In genomic region chr9:73152953-73153352, GRCh38 we compare ENCODE assay signal across 8 cellular contexts.
DNase-seq lines count a peak whose midpoint lies in the region; ATAC-seq and TF ChIP-seq lines count a peak whose summit lies in the region.

No MANE protein-coding gene starts in this region.

- DNase-seq in AML-193 (lab: John Stamatoyannopoulos, UW) = peak; percentile 80 to 90
- DNase-seq in brain microvascular endothelial cell = no peak
- no peak for DNase-seq in NCI-H526 (lab: John Stamatoyannopoulos, UW)
- DNase-seq in cortex of kidney (lab: John Stamatoyannopoulos, UW) = no peak
- DNase-seq in NCI-H1105 (lab: John Stamatoyannopoulos, UW) = no peak

- H3K4me3 Mint-ChIP-seq in nephron = peak overlapping the region; percentile 57 to 63 (median 63)

- no peaks in the 10 kb centered on the region for H3K27me3 Mint-ChIP-seq in nephron (ENCODE audit: low read depth)

- H3K36me3 Mint-ChIP-seq in nephron (ENCODE audit: low read depth) = no peaks in the 10 kb centered on the region

- peaks cover 11% of the 10 kb centered on the region for H3K36me3 ChIP-seq in brain microvascular endothelial cell (replicated peaks)

- in situ Hi-C loops in brain microvascular endothelial cell (cut with HindIII; ENCODE audit: low pct_ligation_motif_present, low sequenced_read_pairs) = loop anchor here (25.0 kb wide), 1 partner anchor 291 kb away; no protein-coding TSS in a partner anchor

- H3K27me3 ChIP-seq in brain microvascular endothelial cell (replicated peaks) = no peaks in the 10 kb centered on the region

- H3K4me1 Mint-ChIP-seq in nephron = peaks cover 33% of the 10 kb centered on the region

- H3K4me3 ChIP-seq in brain microvascular endothelial cell (ENCODE audit: low read depth, low read length) = peak overlapping the region; percentile 68

- peak overlapping the region; percentile 81 for H3K27ac ChIP-seq in brain microvascular endothelial cell

- ATAC-seq in GM19463 (IDR thresholded peaks at IDR 0.05; ENCODE audit: unreplicated experiment) = peak; percentile 58
- peak; percentile 58 for ATAC-seq in HG03558 (IDR thresholded peaks at IDR 0.05; ENCODE audit: extremely low read depth, unreplicated experiment)

- H3K9me3 Mint-ChIP-seq in nephron = no peaks in the 10 kb centered on the region

- peak overlapping the region; percentile 84 to 92 (median 88) for H3K27ac Mint-ChIP-seq in nephron

- TF ChIP-seq CTCF in brain microvascular endothelial cell (IDR thresholded peaks at IDR 0.05; ENCODE audit: low read depth, low read length, missing control alignments) = no peak
- no peak for TF ChIP-seq CTCF in nephron (IDR thresholded peaks at IDR 0.05; ENCODE audit: unreplicated experiment in 3 of 3)

Comparison
In these comparisons a context has a peak if more than half of its experiments do, and no peak if none do; other contexts are left out.
1. DNase-seq: peak in AML-193 (2 of 2); none in brain microvascular endothelial cell (single experiment), NCI-H526 (0 of 2), cortex of kidney (single experiment) and NCI-H1105 (single experiment).